In the genomic region with DNA sequence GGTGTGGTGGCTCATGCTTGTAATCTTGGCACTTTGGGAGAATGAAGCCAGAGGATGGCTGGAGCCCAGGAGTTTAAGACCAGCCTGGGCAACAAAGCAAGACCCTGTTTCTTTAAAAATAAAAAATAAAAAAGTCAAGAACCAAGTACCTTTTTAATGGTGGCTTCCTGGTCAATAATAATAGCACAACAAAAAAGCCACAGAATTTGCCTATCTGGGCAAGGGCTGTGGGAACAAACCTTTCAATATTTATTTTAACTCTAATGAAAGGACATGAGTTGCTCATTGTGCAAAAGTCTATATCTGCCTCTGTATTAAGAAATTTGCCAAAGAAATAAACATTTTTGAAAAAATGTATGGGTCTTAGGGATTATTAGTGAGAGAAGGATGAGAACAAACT, we compare ENCODE assay signal across 1 cellular context.
TF ChIP-seq lines count a peak whose summit lies in the region.

No MANE protein-coding gene starts in this region.

TF ChIP-seq in HCT116, 20 proteins besides CTCF, POLR2A, EP300 and RAD21 (continued from another document):
- no peak for TF ChIP-seq YY1 (IDR thresholded peaks at IDR 0.05; ENCODE audit: extremely low read depth, insufficient replicate concordance, low read depth, low read length)
